1 cellular context compared by ENCODE assay signal in the genomic region with DNA sequence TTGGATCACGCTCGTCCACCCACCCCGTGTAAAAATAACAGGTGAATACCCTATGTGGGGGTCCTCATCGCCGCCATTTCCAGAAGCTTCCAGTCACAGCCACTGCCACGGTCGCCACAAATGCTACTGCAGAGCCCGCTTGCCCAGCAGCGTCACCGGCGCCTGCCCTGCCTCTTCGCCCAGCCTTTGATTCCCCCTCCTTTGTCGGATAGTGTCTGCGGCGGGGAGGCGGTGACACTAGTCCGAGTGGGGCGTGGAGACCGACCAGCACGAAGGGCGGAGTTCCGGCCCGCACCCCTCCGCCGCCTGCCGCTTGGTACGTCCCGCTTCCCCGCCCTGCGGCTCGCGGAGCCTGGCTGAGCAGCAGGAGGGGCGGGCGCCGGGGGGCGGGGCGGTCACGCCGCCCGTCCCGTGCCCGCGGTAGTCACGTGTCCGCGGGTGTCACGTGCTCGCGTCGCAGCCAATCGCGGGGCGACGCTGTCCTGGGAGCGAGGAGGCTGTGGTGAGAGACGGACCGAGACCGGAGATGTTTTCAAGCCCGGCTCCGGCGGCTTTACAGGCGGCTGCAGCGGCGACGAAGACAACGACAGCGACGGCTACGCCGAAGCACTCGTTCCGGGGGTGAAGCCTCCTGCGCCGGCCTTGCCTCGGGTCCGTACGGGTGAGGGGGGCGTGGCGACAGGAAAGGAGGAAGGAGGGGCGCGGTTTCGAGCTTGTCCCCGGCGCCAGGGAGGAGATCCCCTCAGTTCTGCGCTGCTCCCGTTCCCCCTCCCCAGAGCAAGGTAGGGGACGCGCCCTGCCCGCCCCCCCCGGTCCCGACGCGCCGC.
A peak's percentile ranks its signal among the peaks of the same experiment; 100 is the strongest.
TF ChIP-seq lines count a peak whose summit lies in the region.

A gene (plus strand): TSS at position 467 of the 827 bp plus-strand sequence. CDS start 45,652 bp downstream, outside the sequence.

TF ChIP-seq in HepG2, 621 proteins besides CTCF, POLR2A, EP300 and RAD21 (continued from another document and continues in another):
- peak; percentile 54 for TF ChIP-seq SP2 (CRISPR knock-in tag; IDR thresholded peaks at IDR 0.05)
- TF ChIP-seq PITX1 (CRISPR knock-in tag; IDR thresholded peaks at IDR 0.05): no peak; the same call in 1 of the 2 replicates
- peak; percentile 80 for TF ChIP-seq HOXA9 (CRISPR knock-in tag; IDR thresholded peaks at IDR 0.05; ENCODE audit: borderline replicate concordance)
- TF ChIP-seq ZNF160 (CRISPR knock-in tag; IDR thresholded peaks at IDR 0.05): peak; percentile 56; the same call in 1 of the 2 replicates
- TF ChIP-seq ATM (IDR thresholded peaks at IDR 0.05; ENCODE audit: borderline replicate concordance): no peak
- TF ChIP-seq JARID2 (CRISPR knock-in tag; IDR thresholded peaks at IDR 0.05; ENCODE audit: insufficient replicate concordance): no peak
- TF ChIP-seq, protein P1, sequence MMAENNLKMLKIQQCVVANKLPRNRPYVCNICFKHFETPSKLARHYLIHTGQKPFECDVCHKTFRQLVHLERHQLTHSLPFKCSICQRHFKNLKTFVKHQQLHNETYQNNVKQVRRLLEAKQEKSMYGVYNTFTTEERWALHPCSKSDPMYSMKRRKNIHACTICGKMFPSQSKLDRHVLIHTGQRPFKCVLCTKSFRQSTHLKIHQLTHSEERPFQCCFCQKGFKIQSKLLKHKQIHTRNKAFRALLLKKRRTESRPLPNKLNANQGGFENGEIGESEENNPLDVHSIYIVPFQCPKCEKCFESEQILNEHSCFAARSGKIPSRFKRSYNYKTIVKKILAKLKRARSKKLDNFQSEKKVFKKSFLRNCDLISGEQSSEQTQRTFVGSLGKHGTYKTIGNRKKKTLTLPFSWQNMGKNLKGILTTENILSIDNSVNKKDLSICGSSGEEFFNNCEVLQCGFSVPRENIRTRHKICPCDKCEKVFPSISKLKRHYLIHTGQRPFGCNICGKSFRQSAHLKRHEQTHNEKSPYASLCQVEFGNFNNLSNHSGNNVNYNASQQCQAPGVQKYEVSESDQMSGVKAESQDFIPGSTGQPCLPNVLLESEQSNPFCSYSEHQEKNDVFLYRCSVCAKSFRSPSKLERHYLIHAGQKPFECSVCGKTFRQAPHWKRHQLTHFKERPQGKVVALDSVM (CRISPR knock-in tag; IDR thresholded peaks at IDR 0.05): peak; percentile 28; the same call in 1 of the 2 replicates
- no peak; the same call in 1 of the 2 replicates for TF ChIP-seq ZMYM3 (CRISPR knock-in tag; IDR thresholded peaks at IDR 0.05)
- no peak for TF ChIP-seq ZNF598 (CRISPR knock-in tag; IDR thresholded peaks at IDR 0.05; ENCODE audit: borderline replicate concordance)
- peak; percentile 32 for TF ChIP-seq MAZ (IDR thresholded peaks at IDR 0.05; ENCODE audit: borderline replicate concordance, low read depth, low read length)
- peak; percentile 86 for TF ChIP-seq MAZ (CRISPR knock-in tag; IDR thresholded peaks at IDR 0.05; ENCODE audit: low read depth)
- peak; percentile 55; the same call in 1 of the 2 replicates for TF ChIP-seq KLF11 (CRISPR knock-in tag; IDR thresholded peaks at IDR 0.05)
- peak; percentile 87 for TF ChIP-seq POGZ (CRISPR knock-in tag; IDR thresholded peaks at IDR 0.05)
- TF ChIP-seq, protein P2, sequence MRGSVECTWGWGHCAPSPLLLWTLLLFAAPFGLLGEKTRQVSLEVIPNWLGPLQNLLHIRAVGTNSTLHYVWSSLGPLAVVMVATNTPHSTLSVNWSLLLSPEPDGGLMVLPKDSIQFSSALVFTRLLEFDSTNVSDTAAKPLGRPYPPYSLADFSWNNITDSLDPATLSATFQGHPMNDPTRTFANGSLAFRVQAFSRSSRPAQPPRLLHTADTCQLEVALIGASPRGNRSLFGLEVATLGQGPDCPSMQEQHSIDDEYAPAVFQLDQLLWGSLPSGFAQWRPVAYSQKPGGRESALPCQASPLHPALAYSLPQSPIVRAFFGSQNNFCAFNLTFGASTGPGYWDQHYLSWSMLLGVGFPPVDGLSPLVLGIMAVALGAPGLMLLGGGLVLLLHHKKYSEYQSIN (CRISPR knock-in tag; IDR thresholded peaks at IDR 0.05; ENCODE audit: borderline replicate concordance): no peak
- TF ChIP-seq MIXL1 (CRISPR knock-in tag; IDR thresholded peaks at IDR 0.05): peak; percentile 8; the same call in 1 of the 2 replicates
- TF ChIP-seq PHF20 (CRISPR knock-in tag; IDR thresholded peaks at IDR 0.05): peak; percentile 55
- no peak for TF ChIP-seq FOXO1 (CRISPR knock-in tag; IDR thresholded peaks at IDR 0.05)
- TF ChIP-seq, protein P3, sequence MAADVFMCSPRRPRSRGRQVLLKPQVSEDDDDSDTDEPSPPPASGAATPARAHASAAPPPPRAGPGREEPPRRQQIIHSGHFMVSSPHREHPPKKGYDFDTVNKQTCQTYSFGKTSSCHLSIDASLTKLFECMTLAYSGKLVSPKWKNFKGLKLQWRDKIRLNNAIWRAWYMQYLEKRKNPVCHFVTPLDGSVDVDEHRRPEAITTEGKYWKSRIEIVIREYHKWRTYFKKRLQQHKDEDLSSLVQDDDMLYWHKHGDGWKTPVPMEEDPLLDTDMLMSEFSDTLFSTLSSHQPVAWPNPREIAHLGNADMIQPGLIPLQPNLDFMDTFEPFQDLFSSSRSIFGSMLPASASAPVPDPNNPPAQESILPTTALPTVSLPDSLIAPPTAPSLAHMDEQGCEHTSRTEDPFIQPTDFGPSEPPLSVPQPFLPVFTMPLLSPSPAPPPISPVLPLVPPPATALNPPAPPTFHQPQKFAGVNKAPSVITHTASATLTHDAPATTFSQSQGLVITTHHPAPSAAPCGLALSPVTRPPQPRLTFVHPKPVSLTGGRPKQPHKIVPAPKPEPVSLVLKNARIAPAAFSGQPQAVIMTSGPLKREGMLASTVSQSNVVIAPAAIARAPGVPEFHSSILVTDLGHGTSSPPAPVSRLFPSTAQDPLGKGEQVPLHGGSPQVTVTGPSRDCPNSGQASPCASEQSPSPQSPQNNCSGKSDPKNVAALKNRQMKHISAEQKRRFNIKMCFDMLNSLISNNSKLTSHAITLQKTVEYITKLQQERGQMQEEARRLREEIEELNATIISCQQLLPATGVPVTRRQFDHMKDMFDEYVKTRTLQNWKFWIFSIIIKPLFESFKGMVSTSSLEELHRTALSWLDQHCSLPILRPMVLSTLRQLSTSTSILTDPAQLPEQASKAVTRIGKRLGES (CRISPR knock-in tag; IDR thresholded peaks at IDR 0.05; ENCODE audit: borderline replicate concordance): peak; percentile 54; the same call in 1 of the 2 replicates
- TF ChIP-seq HCFC1 (IDR thresholded peaks at IDR 0.05; ENCODE audit: low read depth, low read length): no peak
- TF ChIP-seq MYC (CRISPR knock-in tag; IDR thresholded peaks at IDR 0.05; ENCODE audit: borderline replicate concordance): peak; percentile 87
- TF ChIP-seq, protein P4, sequence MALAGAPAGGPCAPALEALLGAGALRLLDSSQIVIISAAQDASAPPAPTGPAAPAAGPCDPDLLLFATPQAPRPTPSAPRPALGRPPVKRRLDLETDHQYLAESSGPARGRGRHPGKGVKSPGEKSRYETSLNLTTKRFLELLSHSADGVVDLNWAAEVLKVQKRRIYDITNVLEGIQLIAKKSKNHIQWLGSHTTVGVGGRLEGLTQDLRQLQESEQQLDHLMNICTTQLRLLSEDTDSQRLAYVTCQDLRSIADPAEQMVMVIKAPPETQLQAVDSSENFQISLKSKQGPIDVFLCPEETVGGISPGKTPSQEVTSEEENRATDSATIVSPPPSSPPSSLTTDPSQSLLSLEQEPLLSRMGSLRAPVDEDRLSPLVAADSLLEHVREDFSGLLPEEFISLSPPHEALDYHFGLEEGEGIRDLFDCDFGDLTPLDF (CRISPR knock-in tag; IDR thresholded peaks at IDR 0.05): peak; percentile 42; the same call in 1 of the 2 replicates
- TF ChIP-seq KAT8 (CRISPR knock-in tag; IDR thresholded peaks at IDR 0.05): peak; percentile 28; the same call in 1 of the 2 replicates
- TF ChIP-seq SP5 (CRISPR knock-in tag; IDR thresholded peaks at IDR 0.05; ENCODE audit: borderline replicate concordance, low read depth): peak; percentile 96
- TF ChIP-seq ZSCAN12 (CRISPR knock-in tag; IDR thresholded peaks at IDR 0.05): 0 out of 2 replicates have a peak, but pooled peaks have one; percentile 59
- 0 out of 2 replicates have a peak, but pooled peaks have one; percentile 30 for TF ChIP-seq ZNF451 (CRISPR knock-in tag; IDR thresholded peaks at IDR 0.05)
- TF ChIP-seq, protein P5, sequence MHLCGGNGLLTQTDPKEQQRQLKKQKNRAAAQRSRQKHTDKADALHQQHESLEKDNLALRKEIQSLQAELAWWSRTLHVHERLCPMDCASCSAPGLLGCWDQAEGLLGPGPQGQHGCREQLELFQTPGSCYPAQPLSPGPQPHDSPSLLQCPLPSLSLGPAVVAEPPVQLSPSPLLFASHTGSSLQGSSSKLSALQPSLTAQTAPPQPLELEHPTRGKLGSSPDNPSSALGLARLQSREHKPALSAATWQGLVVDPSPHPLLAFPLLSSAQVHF (CRISPR knock-in tag; IDR thresholded peaks at IDR 0.05): peak; percentile 70; the same call in 1 of the 2 replicates
- peak; percentile 4 for TF ChIP-seq RBM22 (optimal IDR thresholded peaks at IDR 0.05; ENCODE audit: low read length)
- TF ChIP-seq, protein P6, sequence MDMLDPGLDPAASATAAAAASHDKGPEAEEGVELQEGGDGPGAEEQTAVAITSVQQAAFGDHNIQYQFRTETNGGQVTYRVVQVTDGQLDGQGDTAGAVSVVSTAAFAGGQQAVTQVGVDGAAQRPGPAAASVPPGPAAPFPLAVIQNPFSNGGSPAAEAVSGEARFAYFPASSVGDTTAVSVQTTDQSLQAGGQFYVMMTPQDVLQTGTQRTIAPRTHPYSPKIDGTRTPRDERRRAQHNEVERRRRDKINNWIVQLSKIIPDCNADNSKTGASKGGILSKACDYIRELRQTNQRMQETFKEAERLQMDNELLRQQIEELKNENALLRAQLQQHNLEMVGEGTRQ (IDR thresholded peaks at IDR 0.05; ENCODE audit: low read depth, low read length): peak; percentile 98
- TF ChIP-seq, protein P6 (CRISPR knock-in tag; IDR thresholded peaks at IDR 0.05; ENCODE audit: borderline replicate concordance): peak; percentile 93; the same call in 1 of the 2 replicates
- peak; percentile 11 for TF ChIP-seq TEAD3 (CRISPR knock-in tag; optimal IDR thresholded peaks at IDR 0.05; ENCODE audit: borderline replicate concordance)
- TF ChIP-seq SP4 (CRISPR knock-in tag; IDR thresholded peaks at IDR 0.05): peak; percentile 87; the same call in 1 of the 2 replicates
- TF ChIP-seq ZNF143 (CRISPR knock-in tag; IDR thresholded peaks at IDR 0.05): 0 out of 2 replicates have a peak, but pooled peaks have one; percentile 23
- TF ChIP-seq, protein P7, sequence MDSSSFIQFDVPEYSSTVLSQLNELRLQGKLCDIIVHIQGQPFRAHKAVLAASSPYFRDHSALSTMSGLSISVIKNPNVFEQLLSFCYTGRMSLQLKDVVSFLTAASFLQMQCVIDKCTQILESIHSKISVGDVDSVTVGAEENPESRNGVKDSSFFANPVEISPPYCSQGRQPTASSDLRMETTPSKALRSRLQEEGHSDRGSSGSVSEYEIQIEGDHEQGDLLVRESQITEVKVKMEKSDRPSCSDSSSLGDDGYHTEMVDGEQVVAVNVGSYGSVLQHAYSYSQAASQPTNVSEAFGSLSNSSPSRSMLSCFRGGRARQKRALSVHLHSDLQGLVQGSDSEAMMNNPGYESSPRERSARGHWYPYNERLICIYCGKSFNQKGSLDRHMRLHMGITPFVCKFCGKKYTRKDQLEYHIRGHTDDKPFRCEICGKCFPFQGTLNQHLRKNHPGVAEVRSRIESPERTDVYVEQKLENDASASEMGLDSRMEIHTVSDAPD (CRISPR knock-in tag; IDR thresholded peaks at IDR 0.05): no peak
- peak; percentile 71; the same call in 1 of the 2 replicates for TF ChIP-seq NRL (CRISPR knock-in tag; IDR thresholded peaks at IDR 0.05; ENCODE audit: borderline replicate concordance)
- TF ChIP-seq SMAD3 (CRISPR knock-in tag; IDR thresholded peaks at IDR 0.05): no peak
- 0 out of 2 replicates have a peak, but pooled peaks have one; percentile 65 for TF ChIP-seq CBFB (CRISPR knock-in tag; IDR thresholded peaks at IDR 0.05)
- TF ChIP-seq NFATC3 (CRISPR knock-in tag; IDR thresholded peaks at IDR 0.05): no peak
- TF ChIP-seq ZNF343 (CRISPR knock-in tag; IDR thresholded peaks at IDR 0.05): peak; percentile 87
- TF ChIP-seq RNF2 (conservative IDR thresholded peaks at IDR 0.05; ENCODE audit: low read depth): no peak
- TF ChIP-seq GABPB1 (CRISPR knock-in tag; IDR thresholded peaks at IDR 0.05): peak; percentile 95
- TF ChIP-seq HNRNPL (IDR thresholded peaks at IDR 0.05; ENCODE audit: low read depth, low read length): no peak
- TF ChIP-seq ZNF256 (CRISPR knock-in tag; conservative IDR thresholded peaks at IDR 0.05): 0 out of 2 replicates have a peak, but pooled peaks have one; percentile 2
- TF ChIP-seq FOXK1 (CRISPR knock-in tag; IDR thresholded peaks at IDR 0.05; ENCODE audit: borderline replicate concordance, low read depth): peak; percentile 53; the same call in 1 of the 2 replicates
- peak; percentile 71; the same call in 1 of the 2 replicates for TF ChIP-seq SNAI1 (CRISPR knock-in tag; IDR thresholded peaks at IDR 0.05; ENCODE audit: borderline replicate concordance)
- no peak for TF ChIP-seq ZFAT (CRISPR knock-in tag; conservative IDR thresholded peaks at IDR 0.05)
- no peak for TF ChIP-seq HNF4G (IDR thresholded peaks at IDR 0.05; ENCODE audit: borderline replicate concordance, low read depth, low read length)
- no peak for TF ChIP-seq HNF4G (CRISPR knock-in tag; IDR thresholded peaks at IDR 0.05; ENCODE audit: borderline replicate concordance, low read depth)
- TF ChIP-seq REL (CRISPR knock-in tag; conservative IDR thresholded peaks at IDR 0.05): peak; percentile 81; the same call in 1 of the 2 replicates
- TF ChIP-seq ZNF274 (CRISPR knock-in tag; IDR thresholded peaks at IDR 0.05): 0 out of 2 replicates have a peak, but pooled peaks have one; percentile 26
- TF ChIP-seq, protein P8, sequence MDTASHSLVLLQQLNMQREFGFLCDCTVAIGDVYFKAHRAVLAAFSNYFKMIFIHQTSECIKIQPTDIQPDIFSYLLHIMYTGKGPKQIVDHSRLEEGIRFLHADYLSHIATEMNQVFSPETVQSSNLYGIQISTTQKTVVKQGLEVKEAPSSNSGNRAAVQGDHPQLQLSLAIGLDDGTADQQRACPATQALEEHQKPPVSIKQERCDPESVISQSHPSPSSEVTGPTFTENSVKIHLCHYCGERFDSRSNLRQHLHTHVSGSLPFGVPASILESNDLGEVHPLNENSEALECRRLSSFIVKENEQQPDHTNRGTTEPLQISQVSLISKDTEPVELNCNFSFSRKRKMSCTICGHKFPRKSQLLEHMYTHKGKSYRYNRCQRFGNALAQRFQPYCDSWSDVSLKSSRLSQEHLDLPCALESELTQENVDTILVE (CRISPR knock-in tag; IDR thresholded peaks at IDR 0.05): peak; percentile 94
- no peak for TF ChIP-seq ZNF264 (CRISPR knock-in tag; IDR thresholded peaks at IDR 0.05)
- 0 out of 2 replicates have a peak, but pooled peaks have one; percentile 15 for TF ChIP-seq GLI4 (CRISPR knock-in tag; IDR thresholded peaks at IDR 0.05; ENCODE audit: borderline replicate concordance)
